In genomic region chr14:103372552-103373304, GRCh38 we compare ENCODE assay signal across 10 cellular contexts. TPM values are rescaled to one million over a fixed set of nuclear protein-coding genes. Genes with fewer than 3 reads are reported as not detected.
DNase-seq lines count a peak whose midpoint lies in the region; ATAC-seq and TF ChIP-seq lines count a peak whose summit lies in the region.
"Had no signal": no experiment of that assay in that cellular context is flagged by ENCODE, and none has a peak within 500 bp of the region (broad histone marks: within the 10 kb centered on the region; RNA-seq: fewer than 3 reads in every experiment).

No MANE protein-coding gene starts in this region.

- no peaks in the 10 kb centered on the region for H3K36me3 ChIP-seq in CD4-positive, alpha-beta memory T cell (ENCODE audit: insufficient read depth, low read length)
- no peaks in the 10 kb centered on the region for H3K36me3 ChIP-seq in CD8-positive, alpha-beta T cell (ENCODE audit: insufficient read depth, low read length)

- H3K36me3 Mint-ChIP-seq in CD4-positive, alpha-beta memory T cell = no peaks in the 10 kb centered on the region
- H3K36me3 Mint-ChIP-seq in CD8-positive, alpha-beta T cell = no peaks in the 10 kb centered on the region

- no peak overlapping the region for H3K4me3 Mint-ChIP-seq in CD4-positive, alpha-beta memory T cell
- no peak overlapping the region for H3K4me3 Mint-ChIP-seq in CD8-positive, alpha-beta T cell

- no peak for ATAC-seq in CD8-positive, alpha-beta T cell
- ATAC-seq in HG02798 (IDR thresholded peaks at IDR 0.05; ENCODE audit: poor library complexity, unreplicated experiment) = no peak
- no peak for ATAC-seq in GM21515 (IDR thresholded peaks at IDR 0.05; ENCODE audit: unreplicated experiment)

- TF ChIP-seq CTCF in CD8-positive, alpha-beta T cell (IDR thresholded peaks at IDR 0.05) = no peak

- peaks cover 1 to 6% of the 10 kb centered on the region in 2 donors for H3K27me3 Mint-ChIP-seq in CD4-positive, alpha-beta memory T cell
- H3K27me3 Mint-ChIP-seq in CD8-positive, alpha-beta T cell (ENCODE audit: low read depth) = peaks cover 5% of the 10 kb centered on the region

- no peak overlapping the region for H3K27ac Mint-ChIP-seq in CD4-positive, alpha-beta memory T cell
- no peak overlapping the region for H3K27ac Mint-ChIP-seq in CD8-positive, alpha-beta T cell

- DNase-seq in 8988T (peak; percentile 78), GM04503 (ENCODE audit: low read depth) (peak; percentile 78), T1000 (lab: John Stamatoyannopoulos, UW) (peak; percentile 72), iPS-NIHi11 (ENCODE audit: low spot score) (peak; percentile 45)
- DNase-seq in CD4-positive, alpha-beta memory T cell = no peak
- DNase-seq in CD8-positive, alpha-beta T cell = no peak
- DNase-seq: T-helper 1 cell had no signal

- H3K4me1 Mint-ChIP-seq in CD4-positive, alpha-beta memory T cell = no peaks in the 10 kb centered on the region
- no peaks in the 10 kb centered on the region for H3K4me1 Mint-ChIP-seq in CD8-positive, alpha-beta T cell (ENCODE audit: low read depth)

- no peaks in the 10 kb centered on the region for H3K4me1 ChIP-seq in CD4-positive, alpha-beta memory T cell (ENCODE audit: insufficient read depth, low read length)
- no peaks in the 10 kb centered on the region for H3K4me1 ChIP-seq in CD8-positive, alpha-beta T cell (ENCODE audit: insufficient read depth, low read length)

- intact Hi-C loops in CD4-positive, alpha-beta memory T cell (cut with micrococcal nuclease) = no loop called here
- intact Hi-C loops in CD8-positive, alpha-beta T cell (cut with DNase I, micrococcal nuclease) = no loop called here

- H3K27me3 ChIP-seq in CD4-positive, alpha-beta memory T cell (ENCODE audit: insufficient read depth, low read length) = no peaks in the 10 kb centered on the region
- no peaks in the 10 kb centered on the region for H3K27me3 ChIP-seq in CD8-positive, alpha-beta T cell (ENCODE audit: insufficient read depth, low read length)

- CTCF ChIA-PET in CD4-positive, alpha-beta memory T cell (lab: Charles Lee; ENCODE audit: partially characterized antibody) = interaction anchor here (0.7 kb wide), 1 partner anchor 45 kb away, joined by 4 read pairs; no protein-coding TSS in a partner anchor
- CTCF ChIA-PET in CD8-positive, alpha-beta T cell (lab: Charles Lee) = interaction anchor here (1.1 kb wide), 1 partner anchor 18 kb away, joined by 4 read pairs; no protein-coding TSS in a partner anchor

- H3K4me3 ChIP-seq in CD4-positive, alpha-beta memory T cell (ENCODE audit: low read length in 2 of 2) = no peak overlapping the region
- H3K4me3 ChIP-seq in CD8-positive, alpha-beta T cell (ENCODE audit: low read depth, low read length) = no peak overlapping the region
- H3K4me3 ChIP-seq: skin epidermis had no signal

- H3K27ac ChIP-seq in CD4-positive, alpha-beta memory T cell (ENCODE audit: low read depth, low read length) = no peak overlapping the region
- no peak overlapping the region for H3K27ac ChIP-seq in CD8-positive, alpha-beta T cell (ENCODE audit: low read depth, low read length)

- POLR2A ChIA-PET in CD4-positive, alpha-beta memory T cell (lab: Charles Lee; ENCODE audit: partially characterized antibody) = interaction anchor here (1.3 kb wide), 1 partner anchor 11 kb away, joined by 3 read pairs; no protein-coding TSS in a partner anchor
- POLR2A ChIA-PET in CD8-positive, alpha-beta T cell (lab: Charles Lee) = no interaction called here

- no peaks in the 10 kb centered on the region for H3K9me3 ChIP-seq in CD4-positive, alpha-beta memory T cell (ENCODE audit: control insufficient read depth in 1 of 2, low read length in 2 of 2)
- H3K9me3 ChIP-seq in CD8-positive, alpha-beta T cell (ENCODE audit: low read length) = no peaks in the 10 kb centered on the region

- H3K9me3 Mint-ChIP-seq in CD4-positive, alpha-beta memory T cell = no peaks in the 10 kb centered on the region
- H3K9me3 Mint-ChIP-seq in CD8-positive, alpha-beta T cell = no peaks in the 10 kb centered on the region

RNA-seq across cellular contexts. Expression of gene MARK3, which starts 12.5 kb away (rescaled TPM):
- total RNA-seq in CD4-positive, alpha-beta memory T cell = 100 to 1,000 TPM; 108 to 113 TPM
- polyA plus RNA-seq in CD4-positive, alpha-beta memory T cell = 10 to 100 TPM; 18.4 to 44.7 TPM
- 100 to 1,000 TPM; 123 to 124 TPM for total RNA-seq in CD8-positive, alpha-beta T cell

RNA-seq across cellular contexts. Expression of gene EIF5, which starts 38.7 kb away (rescaled TPM):
- total RNA-seq in CD4-positive, alpha-beta memory T cell = 100 to 1,000 TPM; 265 to 269 TPM
- 100 to 1,000 TPM; 333 to 395 TPM for polyA plus RNA-seq in CD4-positive, alpha-beta memory T cell
- 100 to 1,000 TPM; 711 to 754 TPM for total RNA-seq in CD8-positive, alpha-beta T cell

Comparison
In these comparisons a context has a peak if more than half of its experiments do, and no peak if none do; other contexts are left out.
1. DNase-seq: peak in 8988T (single experiment), GM04503 (single experiment), T1000 (single experiment) and iPS-NIHi11 (single experiment); none in CD4-positive, alpha-beta memory T cell (0 of 5) and CD8-positive, alpha-beta T cell (0 of 7).